11 cellular contexts compared by ENCODE assay signal in genomic region chr22:29032584-29032983, GRCh38. TPM values are rescaled to one million over a fixed set of nuclear protein-coding genes. Genes with fewer than 3 reads are reported as not detected.
DNase-seq lines count a peak whose midpoint lies in the region; ATAC-seq and TF ChIP-seq lines count a peak whose summit lies in the region.
"Had no signal": no experiment of that assay in that cellular context is flagged by ENCODE, and none has a peak within 500 bp of the region (broad histone marks: within the 10 kb centered on the region; RNA-seq: fewer than 3 reads in every experiment).

No MANE protein-coding gene starts in this region.

- TF ChIP-seq CTCF in adrenal gland (IDR thresholded peaks at IDR 0.05) = no peak
- TF ChIP-seq CTCF in activated CD8-positive, alpha-beta T cell treated with anti-CD3 and anti-CD28 coated beads for 36 hours (IDR thresholded peaks at IDR 0.05) = no peak

- peaks cover 30 to 43% of the 10 kb centered on the region in 2 donors for H3K4me1 ChIP-seq in adrenal gland (replicated peaks in 1 of 2)

- H3K4me1 Mint-ChIP-seq in activated CD8-positive, alpha-beta T cell treated with anti-CD3 and anti-CD28 coated beads for 36 hours (ENCODE audit: low read depth) = peaks cover 20% of the 10 kb centered on the region
- H3K4me1 Mint-ChIP-seq in activated CD8-positive, alpha-beta T cell treated with anti-CD3 and anti-CD28 coated beads, Interleukin-2, amount 10 ng/mL, durations not matched to agents 7 days and 5 days (ENCODE audit: low read depth) = peaks cover 19% of the 10 kb centered on the region

- 36 to 41% (median 38%) methylated on average over 2 of the region's 2 CpGs for WGBS in adrenal gland, 4 donors

- ATAC-seq in activated CD8-positive, alpha-beta T cell treated with anti-CD3 and anti-CD28 coated beads for 36 hours = no peak
- ATAC-seq in GM21360 (IDR thresholded peaks at IDR 0.05; ENCODE audit: unreplicated experiment) = no peak
- no peak for ATAC-seq in activated CD8-positive, alpha-beta T cell treated with anti-CD3 and anti-CD28 coated beads, Interleukin-2, amount 10 ng/mL, durations not matched to agents 7 days and 5 days

- H3K9me3 ChIP-seq in adrenal gland (replicated peaks in 1 of 3) = no peaks in the 10 kb centered on the region

- CTCF ChIA-PET in activated CD8-positive, alpha-beta T cell treated with anti-CD3 and anti-CD28 coated beads for 36 hours (lab: Charles Lee) = interaction anchor here (2.0 to 4.2 kb wide), 2 partner anchors 8 to 177 kb away, joined by 8 to 17 read pairs; no protein-coding TSS in a partner anchor
- CTCF ChIA-PET in activated CD8-positive, alpha-beta T cell treated with anti-CD3 and anti-CD28 coated beads, Interleukin-2, amount 10 ng/mL, durations not matched to agents 7 days and 5 days (lab: Charles Lee) = no interaction called here

- H3K4me3 Mint-ChIP-seq in activated CD8-positive, alpha-beta T cell treated with anti-CD3 and anti-CD28 coated beads for 36 hours = no peak overlapping the region
- H3K4me3 Mint-ChIP-seq in activated CD8-positive, alpha-beta T cell treated with anti-CD3 and anti-CD28 coated beads, Interleukin-2, amount 10 ng/mL, durations not matched to agents 7 days and 5 days = no peak overlapping the region

- no peaks in the 10 kb centered on the region for H3K36me3 Mint-ChIP-seq in activated CD8-positive, alpha-beta T cell treated with anti-CD3 and anti-CD28 coated beads for 36 hours (ENCODE audit: low read depth)
- no peaks in the 10 kb centered on the region for H3K36me3 Mint-ChIP-seq in activated CD8-positive, alpha-beta T cell treated with anti-CD3 and anti-CD28 coated beads, Interleukin-2, amount 10 ng/mL, durations not matched to agents 7 days and 5 days (ENCODE audit: low read depth)

- no peaks in the 10 kb centered on the region for H3K27me3 ChIP-seq in adrenal gland

- H3K9me3 Mint-ChIP-seq in activated CD8-positive, alpha-beta T cell treated with anti-CD3 and anti-CD28 coated beads for 36 hours = no peaks in the 10 kb centered on the region
- no peaks in the 10 kb centered on the region for H3K9me3 Mint-ChIP-seq in activated CD8-positive, alpha-beta T cell treated with anti-CD3 and anti-CD28 coated beads, Interleukin-2, amount 10 ng/mL, durations not matched to agents 7 days and 5 days (ENCODE audit: insufficient read depth)

- no peak for TF ChIP-seq POLR2A in adrenal gland (IDR thresholded peaks at IDR 0.05)

- intact Hi-C loops in adrenal gland (cut with DNase I) = loop anchor here in 1 of 2 donors (10.0 kb wide), 1 partner anchor 118 kb away; no protein-coding TSS in a partner anchor
- intact Hi-C loops in activated CD8-positive, alpha-beta T cell treated with anti-CD3 and anti-CD28 coated beads for 36 hours (cut with micrococcal nuclease) = no loop called here

- DNase-seq in EL = peak; percentile 47
- peak in 3 of 7 donors; percentile 51 to 63 (median 54) for DNase-seq in adrenal gland
- peak; percentile 12 for DNase-seq in kidney glomerular epithelial cell (lab: John Stamatoyannopoulos, UW)
- DNase-seq in activated CD8-positive, alpha-beta T cell treated with anti-CD3 and anti-CD28 coated beads for 36 hours = no peak
- no peak for DNase-seq in activated CD8-positive, alpha-beta T cell treated with anti-CD3 and anti-CD28 coated beads, Interleukin-2, amount 10 ng/mL, durations not matched to agents 7 days and 5 days
- no peak for DNase-seq in MV-4-11 (lab: John Stamatoyannopoulos, UW)
- DNase-seq: activated naive CD4-positive, alpha-beta T cell treated with Interleukin-2 at 50 U/mL for 16 hours; NCI-H774 had no signal

- H3K27ac Mint-ChIP-seq in activated CD8-positive, alpha-beta T cell treated with anti-CD3 and anti-CD28 coated beads for 36 hours = no peak overlapping the region
- H3K27ac Mint-ChIP-seq in activated CD8-positive, alpha-beta T cell treated with anti-CD3 and anti-CD28 coated beads, Interleukin-2, amount 10 ng/mL, durations not matched to agents 7 days and 5 days = no peak overlapping the region

- POLR2A ChIA-PET in activated CD8-positive, alpha-beta T cell treated with anti-CD3 and anti-CD28 coated beads for 36 hours (lab: Charles Lee) = no interaction called here
- POLR2A ChIA-PET in activated CD8-positive, alpha-beta T cell treated with anti-CD3 and anti-CD28 coated beads, Interleukin-2, amount 10 ng/mL, durations not matched to agents 7 days and 5 days (lab: Charles Lee) = no interaction called here

- H3K27ac ChIP-seq in adrenal gland = peak overlapping the region; percentile 85 to 99 (median 95)
- peak overlapping the region in 14 of 21 experiments; percentile 14 to 88 (median 77) for H3K27ac ChIP-seq in skin epidermis

- H3K4me3 ChIP-seq in adrenal gland (no peak overlapping the region), skin epidermis (no peak overlapping the region)
- H3K4me3 ChIP-seq: K562 had no signal

- H3K36me3 ChIP-seq in adrenal gland (replicated peaks in 1 of 2) = no peaks in the 10 kb centered on the region

- peaks cover 40% of the 10 kb centered on the region for H3K27me3 Mint-ChIP-seq in activated CD8-positive, alpha-beta T cell treated with anti-CD3 and anti-CD28 coated beads for 36 hours
- peaks cover 41% of the 10 kb centered on the region for H3K27me3 Mint-ChIP-seq in activated CD8-positive, alpha-beta T cell treated with anti-CD3 and anti-CD28 coated beads, Interleukin-2, amount 10 ng/mL, durations not matched to agents 7 days and 5 days (ENCODE audit: low read depth)

RNA-seq across cellular contexts. Expression of gene C22orf31, which starts 29.0 kb away (rescaled TPM):
- total RNA-seq in adrenal gland = under 1 TPM in 1 of 8 donors, not detected in 7; 0.43 TPM
- 1 to 10 TPM in 2 of 3 donors, not detected in 1; 1.4 to 1.9 TPM for polyA plus RNA-seq in adrenal gland
- not detected for total RNA-seq in activated CD8-positive, alpha-beta T cell treated with anti-CD3 and anti-CD28 coated beads for 36 hours
- not detected for total RNA-seq in activated CD8-positive, alpha-beta T cell treated with anti-CD3 and anti-CD28 coated beads, Interleukin-2, amount 10 ng/mL, durations not matched to agents 7 days and 5 days
- total RNA-seq: K562 had no signal
- polyA plus RNA-seq: K562 had no signal

RNA-seq across cellular contexts. Expression of gene KREMEN1, which starts 40.3 kb away (rescaled TPM):
- total RNA-seq in adrenal gland = 10 to 100 TPM; 19.8 to 58.7 (median 41.1) TPM
- 10 to 100 TPM in 2 of 3 donors, 1 to 10 TPM in 1; 9.3 to 20.2 (median 19.9) TPM for polyA plus RNA-seq in adrenal gland
- total RNA-seq in activated CD8-positive, alpha-beta T cell treated with anti-CD3 and anti-CD28 coated beads for 36 hours = under 1 TPM; 0.11 to 0.43 TPM
- under 1 TPM in 1 of 2 experiments, not detected in 1; 0.16 TPM for total RNA-seq in activated CD8-positive, alpha-beta T cell treated with anti-CD3 and anti-CD28 coated beads, Interleukin-2, amount 10 ng/mL, durations not matched to agents 7 days and 5 days

Comparison
In these comparisons a context has a peak if more than half of its experiments do, and no peak if none do; other contexts are left out.
1. DNase-seq: peak in EL (single experiment) and kidney glomerular epithelial cell (single experiment); none in activated CD8-positive, alpha-beta T cell treated with anti-CD3 and anti-CD28 coated beads for 36 hours (single experiment), activated CD8-positive, alpha-beta T cell treated with anti-CD3 and anti-CD28 coated beads, Interleukin-2, amount 10 ng/mL, durations not matched to agents 7 days and 5 days (single experiment) and MV-4-11 (single experiment).
2. RNA of gene KREMEN1, which starts 40.3 kb away (total RNA-seq): 19.8 to 58.7 TPM in adrenal gland; 0.11 to 0.43 TPM in activated CD8-positive, alpha-beta T cell treated with anti-CD3 and anti-CD28 coated beads for 36 hours and 0.16 TPM in activated CD8-positive, alpha-beta T cell treated with anti-CD3 and anti-CD28 coated beads, Interleukin-2, amount 10 ng/mL, durations not matched to agents 7 days and 5 days; every median in the first group is over 10 times any median in the second.